In the genomic region with DNA sequence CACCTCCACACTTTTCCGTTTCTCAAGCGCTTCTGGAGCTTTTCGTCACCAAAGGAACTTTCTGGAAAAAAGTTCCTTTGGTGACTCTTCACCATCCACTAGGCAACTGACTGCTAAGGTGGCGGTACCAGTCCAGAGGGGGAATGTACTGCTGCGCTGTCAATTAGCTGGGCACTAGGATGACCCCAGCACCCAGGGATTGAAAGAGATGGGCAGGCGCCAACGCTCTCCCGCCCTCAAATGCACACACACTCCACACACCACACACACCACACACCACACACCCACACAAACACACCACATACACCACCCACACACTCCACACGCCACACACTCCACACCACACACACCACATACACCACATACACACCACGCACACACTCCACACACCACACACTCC, we compare ENCODE assay signal across 1 cellular context.
TF ChIP-seq lines count a peak whose summit lies in the region.

No MANE protein-coding gene starts in this region.

TF ChIP-seq in HepG2, 621 proteins besides CTCF, POLR2A, EP300 and RAD21 (continued from another document):
- TF ChIP-seq ZBTB34 (CRISPR knock-in tag; IDR thresholded peaks at IDR 0.05) (no peak), HNRNPL (IDR thresholded peaks at IDR 0.05; ENCODE audit: low read depth, low read length) (0 out of 2 replicates have a peak, but pooled peaks have one; percentile 30)
